ENCODE assay signal across 1 cellular context in the genomic region with DNA sequence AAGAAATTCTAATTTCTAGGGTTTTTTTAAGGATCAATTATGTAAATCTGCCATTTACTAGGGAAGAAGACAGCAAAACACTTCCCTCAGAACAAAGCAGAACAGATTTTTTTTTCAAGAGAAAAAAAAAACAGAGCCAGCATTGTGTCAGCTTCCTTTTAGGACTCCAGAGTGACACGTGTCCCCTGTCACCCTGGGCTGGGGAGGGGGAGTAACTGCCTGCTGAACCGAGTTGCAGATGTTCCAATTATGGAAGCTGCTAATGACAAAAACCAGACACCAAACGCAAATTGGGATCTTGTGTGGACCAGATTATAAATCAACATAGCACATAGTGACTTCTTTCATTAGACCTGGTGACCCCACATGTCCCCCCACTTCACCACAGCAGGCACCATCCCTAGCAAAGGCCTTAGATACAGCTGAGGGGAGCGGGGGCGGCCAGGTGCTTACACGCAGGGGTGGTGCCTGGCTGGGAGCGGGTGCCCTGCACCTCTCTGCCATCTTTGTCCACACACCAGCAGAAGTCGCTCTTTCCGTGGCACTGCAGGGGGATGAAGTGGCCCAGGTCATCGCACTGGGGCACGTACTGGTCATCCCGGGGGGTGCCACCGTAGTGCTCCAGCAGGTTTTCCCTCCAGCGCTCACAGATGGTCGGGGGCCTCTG.
TF ChIP-seq lines count a peak whose summit lies in the region.

No MANE protein-coding gene starts in this region.

TF ChIP-seq in SK-N-SH treated with all-trans-retinoic acid at 6 μM for 48 hours, 23 proteins besides CTCF, POLR2A, EP300 and RAD21 (continued from another document):
- TF ChIP-seq, protein P1, sequence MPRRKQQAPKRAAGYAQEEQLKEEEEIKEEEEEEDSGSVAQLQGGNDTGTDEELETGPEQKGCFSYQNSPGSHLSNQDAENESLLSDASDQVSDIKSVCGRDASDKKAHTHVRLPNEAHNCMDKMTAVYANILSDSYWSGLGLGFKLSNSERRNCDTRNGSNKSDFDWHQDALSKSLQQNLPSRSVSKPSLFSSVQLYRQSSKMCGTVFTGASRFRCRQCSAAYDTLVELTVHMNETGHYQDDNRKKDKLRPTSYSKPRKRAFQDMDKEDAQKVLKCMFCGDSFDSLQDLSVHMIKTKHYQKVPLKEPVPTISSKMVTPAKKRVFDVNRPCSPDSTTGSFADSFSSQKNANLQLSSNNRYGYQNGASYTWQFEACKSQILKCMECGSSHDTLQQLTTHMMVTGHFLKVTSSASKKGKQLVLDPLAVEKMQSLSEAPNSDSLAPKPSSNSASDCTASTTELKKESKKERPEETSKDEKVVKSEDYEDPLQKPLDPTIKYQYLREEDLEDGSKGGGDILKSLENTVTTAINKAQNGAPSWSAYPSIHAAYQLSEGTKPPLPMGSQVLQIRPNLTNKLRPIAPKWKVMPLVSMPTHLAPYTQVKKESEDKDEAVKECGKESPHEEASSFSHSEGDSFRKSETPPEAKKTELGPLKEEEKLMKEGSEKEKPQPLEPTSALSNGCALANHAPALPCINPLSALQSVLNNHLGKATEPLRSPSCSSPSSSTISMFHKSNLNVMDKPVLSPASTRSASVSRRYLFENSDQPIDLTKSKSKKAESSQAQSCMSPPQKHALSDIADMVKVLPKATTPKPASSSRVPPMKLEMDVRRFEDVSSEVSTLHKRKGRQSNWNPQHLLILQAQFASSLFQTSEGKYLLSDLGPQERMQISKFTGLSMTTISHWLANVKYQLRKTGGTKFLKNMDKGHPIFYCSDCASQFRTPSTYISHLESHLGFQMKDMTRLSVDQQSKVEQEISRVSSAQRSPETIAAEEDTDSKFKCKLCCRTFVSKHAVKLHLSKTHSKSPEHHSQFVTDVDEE (CRISPR knock-in tag; IDR thresholded peaks at IDR 0.05), result no peak
- TF ChIP-seq TOX (CRISPR knock-in tag; IDR thresholded peaks at IDR 0.05; ENCODE audit: borderline replicate concordance), result no peak
